In genomic region chr7:145065451-145065850, GRCh38 we compare ENCODE assay signal across 10 cellular contexts.
"Had no signal": no experiment of that assay in that cellular context is flagged by ENCODE, and none has a peak within 500 bp of the region (broad histone marks: within the 10 kb centered on the region; RNA-seq: fewer than 3 reads in every experiment).

No MANE protein-coding gene starts in this region.

- FAIRE-seq: H1, H54 had no signal

- H3K9me3 ChIP-seq: HAP-1 had no signal

- H3K9me3 Mint-ChIP-seq: H9 had no signal

- H3K9ac ChIP-seq: GM23248 had no signal

- H3K27ac Mint-ChIP-seq: H9, HFFc6 had no signal

- H3K4me3 ChIP-seq: GM23248, HAP-1 had no signal

- H3K4me1 ChIP-seq: HAP-1 had no signal

- H3K27ac ChIP-seq: GM23248 had no signal

- H3K4me1 Mint-ChIP-seq: H9 had no signal

- H3K36me3 ChIP-seq: HAP-1 had no signal

- H3K4me3 Mint-ChIP-seq: H9, HFFc6 had no signal

- DNase-seq: GM23248, GOT3, H7, H9, HCEC 1CT, HFFc6 had no signal

- H2AFZ ChIP-seq: GM23248 had no signal

- ATAC-seq: HCT116 had no signal
